ENCODE assay signal across 17 cellular contexts in genomic region chr18:4119813-4120212, GRCh38.
DNase-seq lines count a peak whose midpoint lies in the region; ATAC-seq and TF ChIP-seq lines count a peak whose summit lies in the region.
"Had no signal": no experiment of that assay in that cellular context is flagged by ENCODE, and none has a peak within 500 bp of the region (broad histone marks: within the 10 kb centered on the region; RNA-seq: fewer than 3 reads in every experiment).

No MANE protein-coding gene starts in this region.

- no peaks in the 10 kb centered on the region for H3K9me2 ChIP-seq in Karpas-422 (replicated peaks; ENCODE audit: insufficient read depth, low read length)
- no peaks in the 10 kb centered on the region for H3K9me2 ChIP-seq in GM23248 (ENCODE audit: insufficient read depth)

- peaks cover 4% of the 10 kb centered on the region for H3K4me1 Mint-ChIP-seq in chondrocyte (ENCODE audit: low read depth)
- H3K4me1 Mint-ChIP-seq in neural crest cell: peaks cover 25% of the 10 kb centered on the region
- H3K4me1 Mint-ChIP-seq in CD8-positive, alpha-beta T cell (ENCODE audit: low read depth): no peaks in the 10 kb centered on the region

- no peak overlapping the region for H2AFZ ChIP-seq in Karpas-422 (ENCODE audit: low read length)
- no peak overlapping the region for H2AFZ ChIP-seq in GM23248

- DNase-seq in GM06990 (ENCODE audit: extremely low read depth, insufficient read length) (no peak), Karpas-422 (peak; percentile 44), chondrocyte (ENCODE audit: low spot score) (no peak), neural crest cell (ENCODE audit: low read depth, low spot score) (no peak), GM23248 (no peak), substantia nigra (lab: John Stamatoyannopoulos, UW) (no peak)
- DNase-seq in activated CD4-positive, CD25-positive, alpha-beta regulatory T cell (lab: John Stamatoyannopoulos, UW): no peak
- no peak for DNase-seq in CD8-positive, alpha-beta T cell
- DNase-seq: COR-L47, GF-D8, KBM-7, NCI-H1105 treated with DMSO at 0.1 percent for 48 hours, NCI-H1694, NCI-H2081 treated with DMSO at 0.1 percent for 48 hours, NCI-H226 had no signal

- H3K4me1 ChIP-seq in Karpas-422 (ENCODE audit: low read length) (no peaks in the 10 kb centered on the region), GM23248 (ENCODE audit: insufficient read depth) (no peaks in the 10 kb centered on the region)
- no peaks in the 10 kb centered on the region for H3K4me1 ChIP-seq in CD8-positive, alpha-beta T cell (ENCODE audit: insufficient read depth, low read length)

- H3K27ac Mint-ChIP-seq in chondrocyte (ENCODE audit: unreplicated experiment): no peak overlapping the region
- no peak overlapping the region for H3K27ac Mint-ChIP-seq in neural crest cell (ENCODE audit: unreplicated experiment)
- H3K27ac Mint-ChIP-seq in CD8-positive, alpha-beta T cell: no peak overlapping the region
- H3K27ac Mint-ChIP-seq: T-helper 1 cell treated with Interleukin-12 subunit alpha and Interleukin-12 subunit beta and Interleukin-4 antibody, amounts not matched to agents 30 μg/mL and 1 μg/mL, for 36 hours had no signal

- in situ Hi-C loops in GM23248 (cut with MboI): loop anchor here (10.0 kb wide), 1 partner anchor 935 kb away; no protein-coding TSS in a partner anchor

- H3K9me3 Mint-ChIP-seq in chondrocyte (ENCODE audit: low read depth) (peaks cover 3% of the 10 kb centered on the region), neural crest cell (peaks cover 3% of the 10 kb centered on the region)
- no peaks in the 10 kb centered on the region for H3K9me3 Mint-ChIP-seq in CD8-positive, alpha-beta T cell
- H3K9me3 Mint-ChIP-seq: T-helper 1 cell treated with Interleukin-12 subunit alpha and Interleukin-12 subunit beta and Interleukin-4 antibody, amounts not matched to agents 30 μg/mL and 1 μg/mL, for 36 hours had no signal

- H3K9me3 ChIP-seq in Karpas-422 (ENCODE audit: low read length): no peaks in the 10 kb centered on the region
- H3K9me3 ChIP-seq in GM23248 (ENCODE audit: low read depth): no peaks in the 10 kb centered on the region
- H3K9me3 ChIP-seq in CD8-positive, alpha-beta T cell (ENCODE audit: low read length): no peaks in the 10 kb centered on the region

- WGBS in GM23248 (ENCODE audit: low coverage in 1 of 2, low lambda C conversion rate in 2 of 2, missing lambda C conversion rate in 2 of 2), 2 experiments: 21 to 28% methylated on average over 1 of the region's 1 CpG

- H3K36me3 ChIP-seq in GM06990 (ENCODE audit: control insufficient read depth, insufficient read depth, low read length) (no peaks in the 10 kb centered on the region), Karpas-422 (ENCODE audit: insufficient read depth, low read length) (no peaks in the 10 kb centered on the region), GM23248 (ENCODE audit: low read depth) (no peaks in the 10 kb centered on the region)
- no peaks in the 10 kb centered on the region for H3K36me3 ChIP-seq in CD8-positive, alpha-beta T cell (ENCODE audit: insufficient read depth, low read length)

- CTCF ChIA-PET in CD8-positive, alpha-beta T cell (lab: Charles Lee): interaction anchor here (0.9 kb wide), 1 partner anchor 13 kb away, joined by 5 read pairs; no protein-coding TSS in a partner anchor

- no peaks in the 10 kb centered on the region for H3K27me3 ChIP-seq in GM06990 (replicated peaks; ENCODE audit: control insufficient read depth, insufficient read depth, low read length)
- H3K27me3 ChIP-seq in Karpas-422 (ENCODE audit: low read length): no peaks in the 10 kb centered on the region
- no peaks in the 10 kb centered on the region for H3K27me3 ChIP-seq in GM23248 (replicated peaks; ENCODE audit: insufficient read depth)
- no peaks in the 10 kb centered on the region for H3K27me3 ChIP-seq in CD8-positive, alpha-beta T cell (ENCODE audit: insufficient read depth, low read length)

- H3F3A ChIP-seq in GM23248 (ENCODE audit: insufficient read depth): no peaks in the 10 kb centered on the region

- H3K9ac ChIP-seq in Karpas-422 (ENCODE audit: low read length) (no peak overlapping the region), GM23248 (no peak overlapping the region)

- intact Hi-C loops in CD8-positive, alpha-beta T cell (cut with DNase I, micrococcal nuclease): no loop called here

- ATAC-seq in CD8-positive, alpha-beta T cell: no peak
- ATAC-seq: HCT116 had no signal

- no peak overlapping the region for H3K4me3 Mint-ChIP-seq in chondrocyte (ENCODE audit: unreplicated experiment)
- H3K4me3 Mint-ChIP-seq in neural crest cell: no peak overlapping the region
- no peak overlapping the region for H3K4me3 Mint-ChIP-seq in CD8-positive, alpha-beta T cell
- H3K4me3 Mint-ChIP-seq: T-helper 1 cell treated with Interleukin-12 subunit alpha and Interleukin-12 subunit beta and Interleukin-4 antibody, amounts not matched to agents 30 μg/mL and 1 μg/mL, for 36 hours had no signal

- H3K27ac ChIP-seq in Karpas-422 (ENCODE audit: low read length) (no peak overlapping the region), GM23248 (no peak overlapping the region), substantia nigra (ENCODE audit: low read depth, low read length, poor library complexity, severe bottlenecking) (no peak overlapping the region)
- H3K27ac ChIP-seq in CD8-positive, alpha-beta T cell (ENCODE audit: low read depth, low read length): no peak overlapping the region

- TF ChIP-seq CTCF in GM06990 (IDR thresholded peaks at IDR 0.05; ENCODE audit: insufficient read depth, low read length, poor library complexity, severe bottlenecking): peak; percentile 9
- TF ChIP-seq CTCF in chondrocyte (IDR thresholded peaks at IDR 0.05): peak; percentile 65
- TF ChIP-seq CTCF in neural crest cell (conservative IDR thresholded peaks at IDR 0.05): peak; percentile 23
- no peak for TF ChIP-seq CTCF in CD8-positive, alpha-beta T cell (IDR thresholded peaks at IDR 0.05)

- H3K4me3 ChIP-seq in GM06990 (replicated peaks; ENCODE audit: low read depth, low read length): no peak overlapping the region
- H3K4me3 ChIP-seq in Karpas-422 (ENCODE audit: low read length): no peak overlapping the region
- H3K4me3 ChIP-seq in GM23248: no peak overlapping the region
- no peak overlapping the region for H3K4me3 ChIP-seq in CD8-positive, alpha-beta T cell (ENCODE audit: low read depth, low read length)

- H3K79me2 ChIP-seq in Karpas-422 (ENCODE audit: low read length): no peaks in the 10 kb centered on the region
- no peaks in the 10 kb centered on the region for H3K79me2 ChIP-seq in GM23248 (ENCODE audit: insufficient read depth)

- POLR2A ChIA-PET in CD8-positive, alpha-beta T cell (lab: Charles Lee): no interaction called here

- H4K20me1 ChIP-seq in Karpas-422 (ENCODE audit: insufficient read depth, low read depth, low read length): no peaks in the 10 kb centered on the region
- H4K20me1 ChIP-seq in GM23248 (ENCODE audit: insufficient read depth): no peaks in the 10 kb centered on the region

- H3K27me3 Mint-ChIP-seq in chondrocyte (ENCODE audit: low read depth) (no peaks in the 10 kb centered on the region), neural crest cell (ENCODE audit: low read depth) (no peaks in the 10 kb centered on the region)
- H3K27me3 Mint-ChIP-seq in CD8-positive, alpha-beta T cell (ENCODE audit: low read depth): peaks cover 13% of the 10 kb centered on the region

- H3K36me3 Mint-ChIP-seq in chondrocyte (ENCODE audit: low read depth): no peaks in the 10 kb centered on the region
- peaks cover 3% of the 10 kb centered on the region for H3K36me3 Mint-ChIP-seq in neural crest cell (ENCODE audit: low read depth)
- H3K36me3 Mint-ChIP-seq in CD8-positive, alpha-beta T cell: no peaks in the 10 kb centered on the region

- H3K4me2 ChIP-seq in Karpas-422 (ENCODE audit: low read depth, low read length, poor library complexity, severe bottlenecking) (no peak overlapping the region), GM23248 (ENCODE audit: unreplicated experiment) (no peak overlapping the region)
